16 cellular contexts compared by ENCODE assay signal in genomic region chr7:156194813-156195212, GRCh38.
DNase-seq lines count a peak whose midpoint lies in the region; ATAC-seq, FAIRE-seq and TF ChIP-seq lines count a peak whose summit lies in the region.
"Had no signal": no experiment of that assay in that cellular context is flagged by ENCODE, and none has a peak within 500 bp of the region (broad histone marks: within the 10 kb centered on the region; RNA-seq: fewer than 3 reads in every experiment).

No MANE protein-coding gene starts in this region.

- CTCF ChIA-PET in A673 (lab: Charles Lee), result no interaction called here
- CTCF ChIA-PET in H1 (lab: Charles Lee; ENCODE audit: partially characterized antibody), result interaction anchor here (0.6 kb wide), 1 partner anchor 755 kb away, joined by 3 read pairs; no protein-coding TSS in a partner anchor

- no TSS peak for BruUV-seq in A673 (replicated peaks; lab: Mats Ljungman, UMichigan)

- 90% methylated on average over 11 of the region's 11 CpGs; no CpG with 5 or more reads in 1 of the 2 experiments for WGBS in H1 (ENCODE audit: extremely low coverage in 1 of 2, insufficient coverage in 1 of 2, insufficient read length in 1 of 2, insufficient replicate concordance in 2 of 2, low coverage in 1 of 2, low lambda C conversion rate in 2 of 2, missing lambda C conversion rate in 1 of 2), 2 experiments
- 11 to 14% methylated on average over 11 of the region's 11 CpGs for WGBS in GM23248 (ENCODE audit: low coverage in 1 of 2, low lambda C conversion rate in 2 of 2, missing lambda C conversion rate in 2 of 2), 2 experiments

- no peak for TF ChIP-seq EP300 in H1 (IDR thresholded peaks at IDR 0.05; ENCODE audit: borderline replicate concordance in 1 of 2, low read depth in 2 of 2, low read length in 2 of 2)

- H4K8ac ChIP-seq in H1 (ENCODE audit: extremely low read depth, insufficient read depth, low read length), result peak overlapping the region; percentile 11; the same call in 1 of the 2 replicates

- H3K27me3 ChIP-seq in A673 (replicated peaks; ENCODE audit: insufficient read depth, low read depth, low read length, poor library complexity) (peaks cover 58% of the 10 kb centered on the region), H1 (replicated peaks in 1 of 4; ENCODE audit: control insufficient read depth in 3 of 4, extremely low read depth in 1 of 4, insufficient read depth in 3 of 4, low read length in 3 of 4) (no peaks in the 10 kb centered on the region), GM23248 (replicated peaks; ENCODE audit: insufficient read depth) (no peaks in the 10 kb centered on the region), ascending aorta (no peaks in the 10 kb centered on the region)

- no peak overlapping the region for H3K56ac ChIP-seq in H1 (replicated peaks; ENCODE audit: insufficient read length, low read depth, low read length)

- no peak overlapping the region for H2BK12ac ChIP-seq in H1 (ENCODE audit: low read depth, low read length)

- H3K9me3 ChIP-seq in A673 (ENCODE audit: low read depth, low read length, poor library complexity, severe bottlenecking) (no peaks in the 10 kb centered on the region), H1 (ENCODE audit: insufficient read depth in 2 of 2, low read depth in 1 of 2, low read length in 1 of 2) (no peaks in the 10 kb centered on the region), GM23248 (ENCODE audit: low read depth) (no peaks in the 10 kb centered on the region), ascending aorta (no peaks in the 10 kb centered on the region)

- no peak overlapping the region for H2BK5ac ChIP-seq in H1 (ENCODE audit: low read depth, low read length)

- no peak overlapping the region for H4K5ac ChIP-seq in H1 (ENCODE audit: insufficient read length, low read depth, low read length)

- H3K27ac ChIP-seq in A673 (ENCODE audit: low read depth, low read length, poor library complexity, severe bottlenecking), result no peak overlapping the region
- no peak overlapping the region for H3K27ac ChIP-seq in H1 (ENCODE audit: low read depth, low read length)
- H3K27ac ChIP-seq in GM23248, result no peak overlapping the region
- H3K27ac ChIP-seq in ascending aorta, result no peak overlapping the region

- intact Hi-C loops in A673 (cut with micrococcal nuclease; ENCODE audit: unreplicated experiment) (no loop called here), ascending aorta (cut with DNase I) (no loop called here)

- no peaks in the 10 kb centered on the region for H4K20me1 ChIP-seq in H1 (replicated peaks in 1 of 2; ENCODE audit: control insufficient read depth in 1 of 2, insufficient read depth in 2 of 2, low read length in 2 of 2)
- no peaks in the 10 kb centered on the region for H4K20me1 ChIP-seq in GM23248 (ENCODE audit: insufficient read depth)

- in situ Hi-C loops in GM23248 (cut with MboI), result no loop called here

- H3K14ac ChIP-seq in H1 (ENCODE audit: insufficient read length), result no peak overlapping the region

- no peak overlapping the region for H2BK15ac ChIP-seq in H1 (ENCODE audit: low read length)

- H3K9ac ChIP-seq in H1 (replicated peaks in 1 of 4; ENCODE audit: extremely low read depth in 1 of 4, low read depth in 3 of 4, low read length in 3 of 4), result no peak overlapping the region
- H3K9ac ChIP-seq in GM23248, result no peak overlapping the region

- no peaks in the 10 kb centered on the region for H3K9me2 ChIP-seq in GM23248 (ENCODE audit: insufficient read depth)

- no peak overlapping the region for H2BK120ac ChIP-seq in H1 (replicated peaks; ENCODE audit: low read depth, low read length)

- H3K4me1 ChIP-seq in A673 (ENCODE audit: insufficient read depth, low read length, poor library complexity, severe bottlenecking) (no peaks in the 10 kb centered on the region), H1 (replicated peaks in 1 of 4; ENCODE audit: control insufficient read depth in 3 of 4, insufficient read depth in 4 of 4, low read length in 3 of 4) (no peaks in the 10 kb centered on the region), GM23248 (ENCODE audit: insufficient read depth) (no peaks in the 10 kb centered on the region), ascending aorta (no peaks in the 10 kb centered on the region)

- no peak overlapping the region for H3K4ac ChIP-seq in H1 (replicated peaks; ENCODE audit: insufficient read length, low read depth, low read length)

- no peaks in the 10 kb centered on the region for H3F3A ChIP-seq in GM23248 (ENCODE audit: insufficient read depth)

- TF ChIP-seq POLR2A in H1 (IDR thresholded peaks at IDR 0.05; ENCODE audit: control extremely low read depth in 1 of 2, low read depth in 2 of 2, low read length in 2 of 2), result no peak

- no peak overlapping the region for H3K23ac ChIP-seq in H1 (ENCODE audit: insufficient read length)

- H3K79me1 ChIP-seq in H1 (ENCODE audit: low read depth, low read length), result no peaks in the 10 kb centered on the region

- ATAC-seq in GM21515 (IDR thresholded peaks at IDR 0.05; ENCODE audit: unreplicated experiment), result no peak
- ATAC-seq in GM18520 (IDR thresholded peaks at IDR 0.05; ENCODE audit: unreplicated experiment), result no peak
- ATAC-seq: CD8-positive, alpha-beta T cell; K562 had no signal

- TF ChIP-seq CTCF in A673 (conservative IDR thresholded peaks at IDR 0.05; ENCODE audit: low read depth, low read length) (no peak), H1 (IDR thresholded peaks at IDR 0.05; ENCODE audit: control extremely low read depth in 1 of 3, insufficient read depth in 1 of 3, low read depth in 1 of 3, low read length in 3 of 3) (no peak), ascending aorta (IDR thresholded peaks at IDR 0.05) (no peak)

- DNase-seq in A673 (ENCODE audit: low spot score), result peak; percentile 7
- peak; percentile 61 for DNase-seq in Daoy (ENCODE audit: low read depth)
- peak; percentile 65 for DNase-seq in NCI-H1092 treated with DMSO at 0.1 percent for 48 hours (lab: John Stamatoyannopoulos, UW)
- DNase-seq in H1 (ENCODE audit: low read depth in 1 of 2, low spot score in 2 of 2), result no peak
- DNase-seq in GM23248, result no peak
- no peak for DNase-seq in ascending aorta (ENCODE audit: low spot score in 2 of 2)
- DNase-seq: CD8-positive, alpha-beta T cell; COR-L47; DMS153; DMS79 treated with DMSO at 0.1 percent for 48 hours; GDM1 had no signal

- H3K23me2 ChIP-seq in H1 (ENCODE audit: low read depth, low read length), result no peaks in the 10 kb centered on the region

- no peaks in the 10 kb centered on the region for H3K79me2 ChIP-seq in H1 (ENCODE audit: control insufficient read depth in 1 of 2, insufficient read depth in 2 of 2, low read length in 2 of 2)
- no peaks in the 10 kb centered on the region for H3K79me2 ChIP-seq in GM23248 (ENCODE audit: insufficient read depth)

- H3K4me3 ChIP-seq in A673 (ENCODE audit: low read depth, low read length, poor library complexity, severe bottlenecking) (no peak overlapping the region), H1 (ENCODE audit: extremely low read depth in 1 of 4, insufficient read depth in 2 of 4, low read depth in 3 of 4, low read length in 4 of 4) (no peak overlapping the region), GM23248 (no peak overlapping the region), ascending aorta (no peak overlapping the region)
- H3K4me3 ChIP-seq: K562 had no signal

- POLR2A ChIA-PET in A673 (lab: Charles Lee; ENCODE audit: low non-redundant PET) (no interaction called here), H1 (lab: Charles Lee; ENCODE audit: partially characterized antibody) (no interaction called here)

- H3K18ac ChIP-seq in H1 (ENCODE audit: extremely low read depth, low read length), result no peak overlapping the region

- H3K36me3 ChIP-seq in A673 (ENCODE audit: insufficient read depth, low read length, poor library complexity, severe bottlenecking) (no peaks in the 10 kb centered on the region), H1 (ENCODE audit: control insufficient read depth in 2 of 4, insufficient read depth in 4 of 4, low read length in 3 of 4) (no peaks in the 10 kb centered on the region), GM23248 (ENCODE audit: low read depth) (no peaks in the 10 kb centered on the region), ascending aorta (no peaks in the 10 kb centered on the region)

- no peak overlapping the region for H2AFZ ChIP-seq in H1 (ENCODE audit: low read length)
- H2AFZ ChIP-seq in GM23248, result no peak overlapping the region

- no peak overlapping the region for H2AK5ac ChIP-seq in H1 (ENCODE audit: low read depth, low read length)

- FAIRE-seq in H1 (lab: Jason Lieb, UNC), result no peak
- FAIRE-seq: D721Med, H54 had no signal

- H2BK20ac ChIP-seq in H1 (ENCODE audit: low read length), result no peak overlapping the region

- no peak overlapping the region for H4K91ac ChIP-seq in H1 (replicated peaks; ENCODE audit: insufficient read length, low read length)

- no peak overlapping the region for H3K4me2 ChIP-seq in H1 (ENCODE audit: insufficient read depth in 1 of 2, low read depth in 2 of 2, low read length in 2 of 2)
- H3K4me2 ChIP-seq in GM23248 (ENCODE audit: unreplicated experiment), result no peak overlapping the region

- no peak for TF ChIP-seq RAD21 in H1 (IDR thresholded peaks at IDR 0.05 in 1 of 2, conservative IDR thresholded peaks at IDR 0.05 in 1 of 2; ENCODE audit: low read depth in 2 of 2, low read length in 2 of 2)

TF ChIP-seq in H1, 55 proteins besides CTCF, POLR2A, EP300 and RAD21:
- TF ChIP-seq SUZ12 (IDR thresholded peaks at IDR 0.05; ENCODE audit: low read length) (no peak), BRCA1 (IDR thresholded peaks at IDR 0.05; ENCODE audit: low read depth, low read length) (no peak), CTBP2 (IDR thresholded peaks at IDR 0.05; ENCODE audit: borderline replicate concordance, insufficient read depth, insufficient read length, low read length) (no peak), CEBPB (IDR thresholded peaks at IDR 0.05; ENCODE audit: low read depth, low read length) (no peak)

Comparison
In these comparisons a context has a peak if more than half of its experiments do, and no peak if none do; other contexts are left out.
1. DNase-seq: peak in A673 (single experiment), Daoy (single experiment) and NCI-H1092 treated with DMSO at 0.1 percent for 48 hours (single experiment); none in H1 (0 of 2), GM23248 (single experiment) and ascending aorta (0 of 2).